In genomic region chr6:63352587-63353281, GRCh38 we compare ENCODE assay signal across 8 cellular contexts. TPM values are rescaled to one million over a fixed set of nuclear protein-coding genes. Genes with fewer than 3 reads are reported as not detected.
A peak's percentile ranks its signal among the peaks of the same experiment; 100 is the strongest.
DNase-seq lines count a peak whose midpoint lies in the region; ATAC-seq and TF ChIP-seq lines count a peak whose summit lies in the region.

No MANE protein-coding gene starts in this region.

- no peak overlapping the region for H3K4ac ChIP-seq in mesenchymal stem cell (ENCODE audit: low read depth in 1 of 2, low read length in 2 of 2)

- H2BK12ac ChIP-seq in mesenchymal stem cell (ENCODE audit: low read length in 2 of 2) = peak overlapping the region in 1 of 2 experiments; percentile 64

- H2BK120ac ChIP-seq in mesenchymal stem cell (ENCODE audit: low read depth, low read length) = no peak overlapping the region

- H3K27ac ChIP-seq in mesenchymal stem cell (ENCODE audit: low read length, poor library complexity, severe bottlenecking) (no peak overlapping the region), tibial artery (no peak overlapping the region)

- 79% methylated on average over 4 of the region's 6 CpGs for WGBS in mesenchymal stem cell

- no peaks in the 10 kb centered on the region for H3K79me1 ChIP-seq in mesenchymal stem cell (replicated peaks; ENCODE audit: low read length, poor library complexity, severe bottlenecking)

- peaks cover 17% of the 10 kb centered on the region for H3K4me1 Mint-ChIP-seq in chondrocyte (ENCODE audit: low read depth)

- H3K36me3 Mint-ChIP-seq in chondrocyte (ENCODE audit: low read depth) = no peaks in the 10 kb centered on the region

- no peak overlapping the region for H2AFZ ChIP-seq in mesenchymal stem cell (ENCODE audit: low read depth, low read length)

- TF ChIP-seq CTCF in BJ (IDR thresholded peaks at IDR 0.05; ENCODE audit: insufficient read depth, low read depth, low read length) = peak; percentile 32; the same call in 1 of the 2 replicates
- peak; percentile 84 for TF ChIP-seq CTCF in chondrocyte (IDR thresholded peaks at IDR 0.05)
- no peak for TF ChIP-seq CTCF in tibial artery (IDR thresholded peaks at IDR 0.05)

- H2BK5ac ChIP-seq in mesenchymal stem cell (ENCODE audit: low read depth, low read length, poor library complexity, severe bottlenecking) = no peak overlapping the region

- no peak overlapping the region for H3K23ac ChIP-seq in mesenchymal stem cell (ENCODE audit: low read length in 2 of 2)

- H3K18ac ChIP-seq in mesenchymal stem cell (ENCODE audit: low read depth in 1 of 2, low read length in 2 of 2) = no peak overlapping the region

- no peak overlapping the region for H3K27ac Mint-ChIP-seq in chondrocyte (ENCODE audit: unreplicated experiment)

- CTCF ChIA-PET in BJ (lab: Yijun Ruan, JAX) = interaction anchor here (0.7 to 3.2 kb wide), 18 partner anchors 9 to 464 kb away, joined by 3 to 16 read pairs (median 4); no protein-coding TSS in a partner anchor

- H3K4me2 ChIP-seq in mesenchymal stem cell (ENCODE audit: low read length, poor library complexity, severe bottlenecking) = no peak overlapping the region

- H2AK5ac ChIP-seq in mesenchymal stem cell (ENCODE audit: low read length, severe bottlenecking) = no peak overlapping the region

- DNase-seq in BJ (ENCODE audit: low read depth) = no peak
- peak; percentile 25 for DNase-seq in NCI-H460 (ENCODE audit: extremely low read depth, low read depth)
- DNase-seq in chondrocyte (ENCODE audit: low spot score) = no peak
- peak; percentile 57 for DNase-seq in mesenchymal stem cell
- no peak for DNase-seq in tibial artery
- no peak for DNase-seq in cortex of kidney (lab: John Stamatoyannopoulos, UW)

- ATAC-seq in GM18498 (IDR thresholded peaks at IDR 0.05; ENCODE audit: unreplicated experiment) (peak; percentile 94), HG02678 (IDR thresholded peaks at IDR 0.05; ENCODE audit: unreplicated experiment) (peak; percentile 94)

- H3K14ac ChIP-seq in mesenchymal stem cell (ENCODE audit: low read length in 2 of 2) = no peak overlapping the region

- H3K4me3 ChIP-seq in BJ (ENCODE audit: low read depth, low read length) = no peak overlapping the region
- H3K4me3 ChIP-seq in mesenchymal stem cell (ENCODE audit: insufficient read depth in 1 of 2, low read depth in 1 of 2, low read length in 2 of 2) = peak overlapping the region in 1 of 2 experiments; percentile 30
- no peak overlapping the region for H3K4me3 ChIP-seq in tibial artery

- H2BK15ac ChIP-seq in mesenchymal stem cell (ENCODE audit: low read depth, poor library complexity, severe bottlenecking) = peak overlapping the region; percentile 33

- H4K91ac ChIP-seq in mesenchymal stem cell (ENCODE audit: low read length) = no peak overlapping the region

- H3K27me3 Mint-ChIP-seq in chondrocyte (ENCODE audit: low read depth) = no peaks in the 10 kb centered on the region

- H3K27me3 ChIP-seq in BJ (ENCODE audit: control insufficient read depth, insufficient read depth, low read length) = no peaks in the 10 kb centered on the region
- H3K27me3 ChIP-seq in mesenchymal stem cell (ENCODE audit: control insufficient read depth in 1 of 2, insufficient read depth in 1 of 2, low read length in 2 of 2) = no peaks in the 10 kb centered on the region
- no peaks in the 10 kb centered on the region for H3K27me3 ChIP-seq in tibial artery

- H3K9me3 ChIP-seq in mesenchymal stem cell (ENCODE audit: control insufficient read depth, low read length) = no peaks in the 10 kb centered on the region
- no peaks in the 10 kb centered on the region for H3K9me3 ChIP-seq in tibial artery

- no peaks in the 10 kb centered on the region for H3K36me3 ChIP-seq in BJ (ENCODE audit: control insufficient read depth, insufficient read depth, low read length)
- no peaks in the 10 kb centered on the region for H3K36me3 ChIP-seq in mesenchymal stem cell (ENCODE audit: control insufficient read depth in 1 of 2, insufficient read depth in 2 of 2, low read depth in 1 of 2, low read length in 2 of 2)
- no peaks in the 10 kb centered on the region for H3K36me3 ChIP-seq in tibial artery

- peaks cover 4% of the 10 kb centered on the region for H3K9me3 Mint-ChIP-seq in chondrocyte (ENCODE audit: low read depth)

- H3K4me1 ChIP-seq in mesenchymal stem cell (ENCODE audit: control insufficient read depth, insufficient read depth, low read depth, low read length) (peaks cover 6% of the 10 kb centered on the region), tibial artery (no peaks in the 10 kb centered on the region)

- H3K9ac ChIP-seq in mesenchymal stem cell (ENCODE audit: low read length) = peak overlapping the region; percentile 64

- POLR2A ChIA-PET in BJ (lab: Charles Lee) = no interaction called here

- no peak overlapping the region for H3K4me3 Mint-ChIP-seq in chondrocyte (ENCODE audit: unreplicated experiment)

- intact Hi-C loops in tibial artery (cut with DNase I; ENCODE audit: low total_unique reads) = no loop called here

- no peak overlapping the region for H4K8ac ChIP-seq in mesenchymal stem cell (ENCODE audit: low read length)

RNA-seq across cellular contexts. Expression of gene LGSN, which starts 33.0 kb away (rescaled TPM):
- polyA plus RNA-seq in BJ (2011; rRNA removed) = not detected in 2 replicates
- not detected in 2 replicates for polyA minus RNA-seq in BJ (2011; rRNA and poly(A)+ RNA removed)
- 15.0 and 17.1 TPM in 2 replicates for total RNA-seq in NCI-H460 (2014; rRNA removed; shearing (Covaris generic))
- 18.0 and 20.5 TPM in 2 replicates for polyA plus RNA-seq in NCI-H460 (2014; cell fraction: nucleus; rRNA removed)
- 1.4 TPM in 2 of 3 replicates, not detected in the other for total RNA-seq in chondrocyte
- 0.41 TPM for polyA plus RNA-seq in mesenchymal stem cell (2013, experiment 1 of 2)
- 0.25 TPM for polyA plus RNA-seq in mesenchymal stem cell (2013, experiment 2 of 2)

Comparison
In these comparisons a context has a peak if more than half of its experiments do, and no peak if none do; other contexts are left out.
1. DNase-seq: peak in NCI-H460 (single experiment) and mesenchymal stem cell (single experiment); none in BJ (single experiment), chondrocyte (single experiment), tibial artery (0 of 2) and cortex of kidney (single experiment).
2. CTCF ChIP-seq: peak in BJ (single experiment) and chondrocyte (single experiment); none in tibial artery (0 of 2).